Comparison of ENCODE assay signal across 11 cellular contexts in genomic region chr19:57757941-57758340, GRCh38. TPM values are rescaled to one million over a fixed set of nuclear protein-coding genes. Genes with fewer than 3 reads are reported as not detected.
"Had no signal": no experiment of that assay in that cellular context is flagged by ENCODE, and none has a peak within 500 bp of the region (broad histone marks: within the 10 kb centered on the region; RNA-seq: fewer than 3 reads in every experiment).

No MANE protein-coding gene starts in this region.

- H3K4me3 Mint-ChIP-seq: HFFc6, IgD-negative memory B cell had no signal

- H3K27me3 Mint-ChIP-seq: IgD-negative memory B cell had no signal

- H3K9ac ChIP-seq: GM23248 had no signal

- H3K4me3 ChIP-seq: GM23248, HAP-1 had no signal

- H3K27ac ChIP-seq: GM23248, HL-60 had no signal

- H3K27ac Mint-ChIP-seq: HFFc6, IgD-negative memory B cell had no signal

- H3K4me1 Mint-ChIP-seq: IgD-negative memory B cell had no signal

- H2AFZ ChIP-seq: GM23248 had no signal

- H3K4me1 ChIP-seq: HAP-1 had no signal

- ATAC-seq: HCT116 had no signal

- DNase-seq: GM23248, GOT3, H7, HFFc6, KG1 had no signal

RNA-seq across cellular contexts. Expression of gene ZNF154, which starts 48.9 kb away (rescaled TPM):
- total RNA-seq: H4, HT1080 had no signal
